8 cellular contexts compared by ENCODE assay signal in genomic region chr1:59971464-59971911, GRCh38. TPM values are rescaled to one million over a fixed set of nuclear protein-coding genes. Genes with fewer than 3 reads are reported as not detected.
DNase-seq lines count a peak whose midpoint lies in the region; ATAC-seq and TF ChIP-seq lines count a peak whose summit lies in the region.

No MANE protein-coding gene starts in this region.

- ATAC-seq in GM19467 (IDR thresholded peaks at IDR 0.05; ENCODE audit: unreplicated experiment) = peak; percentile 83
- ATAC-seq in aorta (ENCODE audit: low FRiP score) = peak; percentile 87

- no peak overlapping the region for H3K27ac ChIP-seq in aorta (ENCODE audit: low read depth in 1 of 2, low read length in 2 of 2)

- WGBS in aorta, 2 donors = 7 to 8% methylated on average over 19 of the region's 19 CpGs

- H3K27me3 Mint-ChIP-seq in osteocyte (ENCODE audit: unreplicated experiment) = no peaks in the 10 kb centered on the region

- DNase-seq in CD1c-positive myeloid dendritic cell (ENCODE audit: extremely low spot score) (peak; percentile 77), HuH-7.5 (ENCODE audit: low spot score) (peak; percentile 83), OCI-M1 (lab: John Stamatoyannopoulos, UW) (peak; percentile 73), glomerular visceral epithelial cell (ENCODE audit: extremely low spot score) (peak; percentile 68), osteocyte (ENCODE audit: extremely low spot score, unreplicated experiment) (peak; percentile 92), aorta (peak; percentile 78 to 91)
- DNase-seq in activated T-helper 9 cell treated with anti-CD3 and anti-CD28 coated beads, Interleukin-2, amount 50 U/mL, for 16 hours (ENCODE audit: low read depth) = peak; percentile 2

- H3K27me3 ChIP-seq in aorta (ENCODE audit: control insufficient read depth in 1 of 2, insufficient read depth in 2 of 2, low read length in 1 of 2) = no peaks in the 10 kb centered on the region

- H3K9me3 Mint-ChIP-seq in osteocyte (ENCODE audit: unreplicated experiment) = no peaks in the 10 kb centered on the region

- H3K4me1 Mint-ChIP-seq in osteocyte (ENCODE audit: unreplicated experiment) = peaks cover 17% of the 10 kb centered on the region

- peak; percentile 96 for TF ChIP-seq CTCF in osteocyte (IDR thresholded peaks at IDR 0.05)

- peak overlapping the region; percentile 45 for H3K4me3 Mint-ChIP-seq in osteocyte (ENCODE audit: unreplicated experiment)

- no peaks in the 10 kb centered on the region for H3K9me3 ChIP-seq in aorta (ENCODE audit: control insufficient read depth, low read length)

- no peaks in the 10 kb centered on the region for H3K36me3 Mint-ChIP-seq in osteocyte (ENCODE audit: unreplicated experiment)

- no peak overlapping the region for H3K4me3 ChIP-seq in aorta (ENCODE audit: low read length in 2 of 2)

- no peaks in the 10 kb centered on the region for H3K4me1 ChIP-seq in aorta (ENCODE audit: control insufficient read depth in 1 of 2, insufficient read depth in 2 of 2, low read length in 2 of 2)

- intact Hi-C loops in aorta (cut with DNase I) = loop anchor here (2.0 to 10.0 kb wide), 3 partner anchors 156 to 1073 kb away; no protein-coding TSS in a partner anchor

- H3K36me3 ChIP-seq in aorta (ENCODE audit: control insufficient read depth in 1 of 2, insufficient read depth in 2 of 2, low read length in 1 of 2) = no peaks in the 10 kb centered on the region

- H3K27ac Mint-ChIP-seq in osteocyte (ENCODE audit: unreplicated experiment) = no peak overlapping the region

RNA-seq across cellular contexts. Expression of gene CYP2J2, which starts 44.9 kb away (rescaled TPM):
- total RNA-seq in osteocyte (0.13 TPM in 1 of 2 replicates, not detected in the other), aorta (under 1 TPM; 0.16 to 0.24 TPM)
- 1 to 10 TPM in 1 of 2 donors, under 1 TPM in 1; 0.51 to 1.5 TPM for polyA plus RNA-seq in aorta

Comparison
In these comparisons a context has a peak if more than half of its experiments do, and no peak if none do; other contexts are left out.
1. DNase-seq: peak in every context shown above with its lines; median percentile 92 in osteocyte; 84 in aorta; 83 in HuH-7.5; 77 in CD1c-positive myeloid dendritic cell; 73 in OCI-M1; 68 in glomerular visceral epithelial cell; 2 in activated T-helper 9 cell treated with anti-CD3 and anti-CD28 coated beads, Interleukin-2, amount 50 U/mL, for 16 hours.